In the genomic region with DNA sequence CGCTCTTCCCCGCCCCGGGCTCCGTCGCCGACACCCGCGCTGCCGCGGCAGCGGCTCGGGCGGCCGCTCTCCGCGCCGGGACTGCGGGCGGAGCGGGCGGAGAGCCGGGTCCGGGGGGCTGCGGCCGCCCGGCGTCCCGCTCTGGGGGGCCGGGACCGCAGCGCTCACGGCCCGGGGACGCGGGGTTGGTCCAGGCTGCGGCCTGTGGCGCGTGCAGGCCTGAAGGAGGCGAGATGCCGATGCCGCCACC, we compare ENCODE assay signal across 8 cellular contexts. TPM values are rescaled to one million over a fixed set of nuclear protein-coding genes. Genes with fewer than 3 reads are reported as not detected.
A peak's percentile ranks its signal among the peaks of the same experiment; 100 is the strongest.
DNase-seq lines count a peak whose midpoint lies in the region; ATAC-seq and TF ChIP-seq lines count a peak whose summit lies in the region.

No MANE protein-coding gene starts in this region.

- no peak overlapping the region for H3K27ac Mint-ChIP-seq in GM23338

- 0% methylated on average over 5 to 41 of the region's 41 CpGs; no CpG with 5 or more reads in 1 of the 4 donors for WGBS in adrenal gland, 4 donors

- H3K9ac ChIP-seq in iPS-20b (ENCODE audit: low read depth, low read length), result peak overlapping the region; percentile 77; the same call in 1 of the 2 replicates
- H3K9ac ChIP-seq in stomach smooth muscle (ENCODE audit: low read length in 2 of 2), result peak overlapping the region; percentile 53 to 72

- ATAC-seq in GM23338, result no peak; the same call in 2 of the 3 replicates

- peaks cover 9% of the 10 kb centered on the region; the same call in 1 of the 2 replicates for H4K20me1 ChIP-seq in GM23338 (replicated peaks; ENCODE audit: insufficient read depth)

- no peak overlapping the region for H3K4me3 Mint-ChIP-seq in GM23338

- peak in 1 of 2 donors; percentile 33 for TF ChIP-seq POLR2A in adrenal gland (IDR thresholded peaks at IDR 0.05)

- 0 out of 3 replicates have a peak, but pooled peaks cover 3% of the 10 kb centered on the region for H3K9me3 Mint-ChIP-seq in GM23338

- DNase-seq in GM23338 (ENCODE audit: low spot score), result no peak
- no peak for DNase-seq in adrenal gland
- DNase-seq in NCI-H1092 treated with DMSO at 0.1 percent for 48 hours (lab: John Stamatoyannopoulos, UW), result no peak
- no peak for DNase-seq in AG08395 (ENCODE audit: low spot score)
- DNase-seq in activated CD4-positive, alpha-beta T cell treated with anti-CD3 and anti-CD28 coated beads, Interleukin-2, amount 50 U/mL, for 4 hours, result no peak
- no peak for DNase-seq in GM03348 (ENCODE audit: low spot score)

- H3F3A ChIP-seq in GM23338 (replicated peaks; ENCODE audit: low read depth), result peaks cover 10% of the 10 kb centered on the region

- peak overlapping the region; percentile 97 for H3K4me3 ChIP-seq in GM23338
- H3K4me3 ChIP-seq in adrenal gland, result peak overlapping the region; percentile 2 to 95 (median 44)
- peak overlapping the region; percentile 79; the same call in 1 of the 2 replicates for H3K4me3 ChIP-seq in iPS-20b (ENCODE audit: low read length)
- H3K4me3 ChIP-seq in stomach smooth muscle (ENCODE audit: low read length in 2 of 2), result peak overlapping the region; percentile 48 to 86

- peak overlapping the region; percentile 79 for H3K4me2 ChIP-seq in GM23338

- peaks cover 56% of the 10 kb centered on the region for H3K79me2 ChIP-seq in GM23338 (replicated peaks; ENCODE audit: insufficient read depth)

- no peaks in the 10 kb centered on the region for H3K9me2 ChIP-seq in GM23338 (ENCODE audit: insufficient read depth)

- no peaks in the 10 kb centered on the region for H3K27me3 ChIP-seq in GM23338 (ENCODE audit: insufficient read depth)
- no peaks in the 10 kb centered on the region for H3K27me3 ChIP-seq in adrenal gland
- H3K27me3 ChIP-seq in iPS-20b (ENCODE audit: insufficient read depth, low read length), result no peaks in the 10 kb centered on the region
- no peaks in the 10 kb centered on the region for H3K27me3 ChIP-seq in stomach smooth muscle (ENCODE audit: control insufficient read depth in 1 of 2, insufficient read depth in 2 of 2, low read length in 2 of 2)

- peaks cover 35% of the 10 kb centered on the region for H3K36me3 Mint-ChIP-seq in GM23338 (ENCODE audit: low read depth)

- H3K4me1 ChIP-seq in GM23338 (ENCODE audit: insufficient read depth), result peaks cover 44% of the 10 kb centered on the region
- peaks cover 0 to 11% of the 10 kb centered on the region in 2 donors for H3K4me1 ChIP-seq in adrenal gland (replicated peaks in 1 of 2)
- H3K4me1 ChIP-seq in iPS-20b (ENCODE audit: insufficient read depth, low read length), result peaks cover 37% of the 10 kb centered on the region
- no peaks in the 10 kb centered on the region for H3K4me1 ChIP-seq in stomach smooth muscle (ENCODE audit: control insufficient read depth, insufficient read depth, low read length)

- no peak overlapping the region for H2AFZ ChIP-seq in GM23338

- peaks cover 51% of the 10 kb centered on the region for H3K4me1 Mint-ChIP-seq in GM23338

- intact Hi-C loops in adrenal gland (cut with DNase I), result no loop called here

- TF ChIP-seq CTCF in GM23338 (conservative IDR thresholded peaks at IDR 0.05; ENCODE audit: low read depth in 2 of 2) (no peak), adrenal gland (IDR thresholded peaks at IDR 0.05) (no peak)

- H3K36me3 ChIP-seq in GM23338 (ENCODE audit: insufficient read depth), result no peaks in the 10 kb centered on the region
- no peaks in the 10 kb centered on the region for H3K36me3 ChIP-seq in adrenal gland (replicated peaks in 1 of 2)
- peaks cover 8% of the 10 kb centered on the region; the same call in 1 of the 2 replicates for H3K36me3 ChIP-seq in iPS-20b (ENCODE audit: insufficient read depth, low read depth, low read length)
- no peaks in the 10 kb centered on the region for H3K36me3 ChIP-seq in stomach smooth muscle (ENCODE audit: control insufficient read depth in 2 of 2, insufficient read depth in 2 of 2, low read length in 2 of 2)

- peaks cover 7% of the 10 kb centered on the region for H3K27me3 Mint-ChIP-seq in GM23338 (ENCODE audit: insufficient read depth, low read depth, poor library complexity)

- no peaks in the 10 kb centered on the region for H3K9me3 ChIP-seq in adrenal gland (replicated peaks in 1 of 3)
- H3K9me3 ChIP-seq in iPS-20b (ENCODE audit: insufficient read depth, low read depth, low read length), result no peaks in the 10 kb centered on the region
- no peaks in the 10 kb centered on the region for H3K9me3 ChIP-seq in stomach smooth muscle (ENCODE audit: control insufficient read depth in 2 of 2, low read length in 2 of 2)

- peak overlapping the region; percentile 52; the same call in 1 of the 2 replicates for H3K27ac ChIP-seq in GM23338 (ENCODE audit: low read depth)
- peak overlapping the region in 4 of 5 donors; percentile 37 to 94 (median 86) for H3K27ac ChIP-seq in adrenal gland
- no peak overlapping the region for H3K27ac ChIP-seq in iPS-20b (ENCODE audit: low read length)
- H3K27ac ChIP-seq in stomach smooth muscle (ENCODE audit: low read length), result peak overlapping the region; percentile 81

TF ChIP-seq in GM23338, 12 proteins besides CTCF, POLR2A, EP300 and RAD21 (continues in another document):
- TF ChIP-seq JUNB (IDR thresholded peaks at IDR 0.05; ENCODE audit: unreplicated experiment) (no peak), CREB1 (CRISPR knock-in tag; IDR thresholded peaks at IDR 0.05; ENCODE audit: low read depth) (no peak), STAT1 (IDR thresholded peaks at IDR 0.05; ENCODE audit: unreplicated experiment) (no peak), EZH2phosphoT487 (IDR thresholded peaks at IDR 0.05; ENCODE audit: unreplicated experiment) (no peak), EZH2 (IDR thresholded peaks at IDR 0.05; ENCODE audit: low read depth, unreplicated experiment) (no peak)
- TF ChIP-seq, protein P1, sequence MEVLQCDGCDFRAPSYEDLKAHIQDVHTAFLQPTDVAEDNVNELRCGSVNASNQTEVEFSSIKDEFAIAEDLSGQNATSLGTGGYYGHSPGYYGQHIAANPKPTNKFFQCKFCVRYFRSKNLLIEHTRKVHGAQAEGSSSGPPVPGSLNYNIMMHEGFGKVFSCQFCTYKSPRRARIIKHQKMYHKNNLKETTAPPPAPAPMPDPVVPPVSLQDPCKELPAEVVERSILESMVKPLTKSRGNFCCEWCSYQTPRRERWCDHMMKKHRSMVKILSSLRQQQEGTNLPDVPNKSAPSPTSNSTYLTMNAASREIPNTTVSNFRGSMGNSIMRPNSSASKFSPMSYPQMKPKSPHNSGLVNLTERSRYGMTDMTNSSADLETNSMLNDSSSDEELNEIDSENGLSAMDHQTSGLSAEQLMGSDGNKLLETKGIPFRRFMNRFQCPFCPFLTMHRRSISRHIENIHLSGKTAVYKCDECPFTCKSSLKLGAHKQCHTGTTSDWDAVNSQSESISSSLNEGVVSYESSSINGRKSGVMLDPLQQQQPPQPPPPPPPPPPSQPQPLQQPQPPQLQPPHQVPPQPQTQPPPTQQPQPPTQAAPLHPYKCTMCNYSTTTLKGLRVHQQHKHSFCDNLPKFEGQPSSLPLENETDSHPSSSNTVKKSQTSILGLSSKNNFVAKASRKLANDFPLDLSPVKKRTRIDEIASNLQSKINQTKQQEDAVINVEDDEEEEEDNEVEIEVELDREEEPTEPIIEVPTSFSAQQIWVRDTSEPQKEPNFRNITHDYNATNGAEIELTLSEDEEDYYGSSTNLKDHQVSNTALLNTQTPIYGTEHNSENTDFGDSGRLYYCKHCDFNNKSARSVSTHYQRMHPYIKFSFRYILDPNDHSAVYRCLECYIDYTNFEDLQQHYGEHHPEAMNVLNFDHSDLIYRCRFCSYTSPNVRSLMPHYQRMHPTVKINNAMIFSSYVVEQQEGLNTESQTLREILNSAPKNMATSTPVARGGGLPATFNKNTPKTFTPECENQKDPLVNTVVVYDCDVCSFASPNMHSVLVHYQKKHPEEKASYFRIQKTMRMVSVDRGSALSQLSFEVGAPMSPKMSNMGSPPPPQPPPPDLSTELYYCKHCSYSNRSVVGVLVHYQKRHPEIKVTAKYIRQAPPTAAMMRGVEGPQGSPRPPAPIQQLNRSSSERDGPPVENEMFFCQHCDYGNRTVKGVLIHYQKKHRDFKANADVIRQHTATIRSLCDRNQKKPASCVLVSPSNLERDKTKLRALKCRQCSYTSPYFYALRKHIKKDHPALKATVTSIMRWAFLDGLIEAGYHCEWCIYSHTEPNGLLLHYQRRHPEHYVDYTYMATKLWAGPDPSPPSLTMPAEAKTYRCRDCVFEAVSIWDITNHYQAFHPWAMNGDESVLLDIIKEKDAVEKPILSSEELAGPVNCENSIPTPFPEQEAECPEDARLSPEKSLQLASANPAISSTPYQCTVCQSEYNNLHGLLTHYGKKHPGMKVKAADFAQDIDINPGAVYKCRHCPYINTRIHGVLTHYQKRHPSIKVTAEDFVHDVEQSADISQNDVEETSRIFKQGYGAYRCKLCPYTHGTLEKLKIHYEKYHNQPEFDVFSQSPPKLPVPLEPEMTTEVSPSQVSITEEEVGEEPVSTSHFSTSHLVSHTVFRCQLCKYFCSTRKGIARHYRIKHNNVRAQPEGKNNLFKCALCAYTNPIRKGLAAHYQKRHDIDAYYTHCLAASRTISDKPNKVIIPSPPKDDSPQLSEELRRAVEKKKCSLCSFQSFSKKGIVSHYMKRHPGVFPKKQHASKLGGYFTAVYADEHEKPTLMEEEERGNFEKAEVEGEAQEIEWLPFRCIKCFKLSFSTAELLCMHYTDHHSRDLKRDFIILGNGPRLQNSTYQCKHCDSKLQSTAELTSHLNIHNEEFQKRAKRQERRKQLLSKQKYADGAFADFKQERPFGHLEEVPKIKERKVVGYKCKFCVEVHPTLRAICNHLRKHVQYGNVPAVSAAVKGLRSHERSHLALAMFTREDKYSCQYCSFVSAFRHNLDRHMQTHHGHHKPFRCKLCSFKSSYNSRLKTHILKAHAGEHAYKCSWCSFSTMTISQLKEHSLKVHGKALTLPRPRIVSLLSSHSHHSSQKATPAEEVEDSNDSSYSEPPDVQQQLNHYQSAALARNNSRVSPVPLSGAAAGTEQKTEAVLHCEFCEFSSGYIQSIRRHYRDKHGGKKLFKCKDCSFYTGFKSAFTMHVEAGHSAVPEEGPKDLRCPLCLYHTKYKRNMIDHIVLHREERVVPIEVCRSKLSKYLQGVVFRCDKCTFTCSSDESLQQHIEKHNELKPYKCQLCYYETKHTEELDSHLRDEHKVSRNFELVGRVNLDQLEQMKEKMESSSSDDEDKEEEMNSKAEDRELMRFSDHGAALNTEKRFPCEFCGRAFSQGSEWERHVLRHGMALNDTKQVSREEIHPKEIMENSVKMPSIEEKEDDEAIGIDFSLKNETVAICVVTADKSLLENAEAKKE (CRISPR knock-in tag; IDR thresholded peaks at IDR 0.05), result no peak

RNA-seq across cellular contexts. Expression of gene GALNT7, which starts 0.5 kb away (rescaled TPM):
- 64.2 and 72.2 TPM in 2 replicates for total RNA-seq in GM23338 (2014; rRNA removed; shearing (Covaris generic))
- 28.9 and 31.8 TPM in 2 replicates for polyA plus RNA-seq in GM23338 (2016; fragmentation: Nextera tagmentation; extraction: Ambion mirVana)
- total RNA-seq in adrenal gland, result 10 to 100 TPM in 5 of 8 donors, 1 to 10 TPM in 3; 4.4 to 17.4 (median 10.5) TPM
- polyA plus RNA-seq in adrenal gland, result 10 to 100 TPM in 1 of 3 donors, 1 to 10 TPM in 2; 7.8 to 10.2 (median 8.7) TPM

Comparison
In these comparisons a context has a peak if more than half of its experiments do, and no peak if none do; other contexts are left out.
1. H3K4me3 ChIP-seq: peak in every context shown above with its lines; median percentile 97 in GM23338; 79 in iPS-20b; 67 in stomach smooth muscle; 44 in adrenal gland.